Comparison of ENCODE assay signal across 8 cellular contexts in the genomic region with DNA sequence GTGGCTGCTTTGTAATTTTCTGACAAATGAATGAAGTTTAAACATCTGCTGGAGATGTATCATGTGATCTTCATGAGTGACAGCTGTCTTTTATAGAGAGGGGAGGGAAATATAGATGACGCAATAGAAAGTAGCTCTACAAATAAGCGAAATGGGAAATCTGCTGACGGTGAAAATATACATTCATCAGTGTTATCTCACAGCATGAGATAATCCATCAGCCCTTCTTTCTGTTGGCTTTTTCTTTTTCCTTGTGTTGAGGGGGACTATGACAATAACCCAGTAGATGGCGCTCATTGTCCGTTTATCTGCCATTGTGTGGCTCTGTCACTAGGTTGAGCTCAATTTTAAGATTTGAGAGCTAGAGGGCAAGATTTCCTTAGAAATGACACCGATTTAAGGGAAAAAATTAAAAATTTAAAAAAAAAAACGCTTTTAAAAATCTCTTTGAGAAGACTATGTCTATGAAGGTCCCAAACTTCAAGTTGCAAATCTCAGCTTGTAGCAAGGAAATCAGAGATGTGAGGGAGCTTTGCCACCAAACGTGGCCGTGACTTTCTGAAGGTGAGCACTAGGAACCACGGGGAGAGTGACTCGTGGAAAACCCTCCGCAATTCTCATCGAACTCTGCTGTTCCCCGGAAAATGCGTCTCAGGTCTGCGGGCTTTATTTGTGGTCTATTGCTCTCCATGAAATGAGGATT.
DNase-seq lines count a peak whose midpoint lies in the region; ATAC-seq and TF ChIP-seq lines count a peak whose summit lies in the region.

No MANE protein-coding gene starts in this region.

- no peaks in the 10 kb centered on the region for H3K27me3 ChIP-seq in HL-60 (ENCODE audit: insufficient read depth, poor library complexity, severe bottlenecking)

- no peak overlapping the region for H3K4me3 Mint-ChIP-seq in progenitor cell of endocrine pancreas (ENCODE audit: low read depth)

- H3K27me3 Mint-ChIP-seq in progenitor cell of endocrine pancreas, result peaks cover 19% of the 10 kb centered on the region

- peak overlapping the region; percentile 35 for H3K4me2 ChIP-seq in OCI-LY7 (ENCODE audit: low read length)

- no peaks in the 10 kb centered on the region for H3K9me3 Mint-ChIP-seq in progenitor cell of endocrine pancreas (ENCODE audit: low read depth)

- H3K36me3 ChIP-seq in OCI-LY7 (ENCODE audit: insufficient read depth, low read length), result no peaks in the 10 kb centered on the region

- H3K9me2 ChIP-seq in OCI-LY7 (ENCODE audit: insufficient read depth, low read length), result no peaks in the 10 kb centered on the region

- TF ChIP-seq CTCF in HL-60 (IDR thresholded peaks at IDR 0.05; ENCODE audit: insufficient read depth, low read length), result peak; percentile 30
- TF ChIP-seq CTCF in OCI-LY7 (conservative IDR thresholded peaks at IDR 0.05; ENCODE audit: low read length), result peak; percentile 99
- TF ChIP-seq CTCF in progenitor cell of endocrine pancreas (IDR thresholded peaks at IDR 0.05; ENCODE audit: unreplicated experiment), result peak; percentile 84

- peak; percentile 83 for DNase-seq in DMS114 treated with DMSO at 0.1 percent for 48 hours (lab: John Stamatoyannopoulos, UW; ENCODE audit: unreplicated experiment)
- peak; percentile 21 to 29 for DNase-seq in HL-60 (ENCODE audit: low read depth in 1 of 2, low spot score in 1 of 2)
- DNase-seq in OCI-LY7 (ENCODE audit: low spot score), result peak; percentile 83
- peak; percentile 49 for DNase-seq in activated gamma-delta T cell treated with anti-CD3 and anti-CD28 coated beads, Interleukin-2, amount 50 U/mL, for 16 hours (ENCODE audit: low read depth)
- DNase-seq in germinal center (ENCODE audit: low spot score), result peak; percentile 74
- DNase-seq in progenitor cell of endocrine pancreas (ENCODE audit: low spot score, unreplicated experiment), result peak; percentile 45
- DNase-seq in GOT3 (lab: John Stamatoyannopoulos, UW), result no peak

- H3K36me3 Mint-ChIP-seq in progenitor cell of endocrine pancreas (ENCODE audit: insufficient read depth), result no peaks in the 10 kb centered on the region

- H3K4me3 ChIP-seq in HL-60 (replicated peaks; ENCODE audit: insufficient read depth, low read length) (no peak overlapping the region), OCI-LY7 (ENCODE audit: low read depth, low read length, poor library complexity, severe bottlenecking) (no peak overlapping the region)

- intact Hi-C loops in OCI-LY7 (cut with micrococcal nuclease; ENCODE audit: unreplicated experiment), result loop anchor here (1.0 to 10.0 kb wide), 4 partner anchors 98 to 289 kb away; a partner anchor contains a TSS

- H3K27ac Mint-ChIP-seq in progenitor cell of endocrine pancreas, result no peak overlapping the region

- no peaks in the 10 kb centered on the region for H4K20me1 ChIP-seq in OCI-LY7 (ENCODE audit: insufficient read depth, low read length)

- peaks cover 13% of the 10 kb centered on the region for H3K4me1 ChIP-seq in OCI-LY7 (ENCODE audit: insufficient read depth, low read length, poor library complexity, severe bottlenecking)

- H3K79me2 ChIP-seq in OCI-LY7 (ENCODE audit: insufficient read depth, low read depth, low read length), result no peaks in the 10 kb centered on the region

- CTCF ChIA-PET in OCI-LY7 (lab: Charles Lee; ENCODE audit: unreplicated experiment), result interaction anchor here (0.6 to 1.2 kb wide), 7 partner anchors 17 to 226 kb away, joined by 3 to 5 read pairs (median 3); no protein-coding TSS in a partner anchor

- POLR2A ChIA-PET in OCI-LY7 (lab: Charles Lee), result interaction anchor here (0.5 to 1.2 kb wide), 4 partner anchors 8 to 346 kb away, joined by 3 to 4 read pairs (median 3); no protein-coding TSS in a partner anchor

- H3K27ac ChIP-seq in HL-60 (replicated peaks) (no peak overlapping the region), OCI-LY7 (ENCODE audit: low read depth, low read length, poor library complexity, severe bottlenecking) (no peak overlapping the region)

- ATAC-seq in GM19395 (IDR thresholded peaks at IDR 0.05; ENCODE audit: unreplicated experiment), result peak; percentile 82

- no TSS peak for BruUV-seq in OCI-LY7 (replicated peaks; lab: Mats Ljungman, UMichigan)

- no peaks in the 10 kb centered on the region for H3K9me3 ChIP-seq in OCI-LY7 (ENCODE audit: low read length)

- peak overlapping the region; percentile 81 for H2AFZ ChIP-seq in OCI-LY7 (ENCODE audit: low read length)

- H3K4me1 Mint-ChIP-seq in progenitor cell of endocrine pancreas (ENCODE audit: low read depth), result no peaks in the 10 kb centered on the region

Comparison
In these comparisons a context has a peak if more than half of its experiments do, and no peak if none do; other contexts are left out.
1. CTCF ChIP-seq: peak in every context shown above with its lines; median percentile 99 in OCI-LY7; 84 in progenitor cell of endocrine pancreas; 30 in HL-60.